Comparison of ENCODE assay signal across 12 cellular contexts in the genomic region with DNA sequence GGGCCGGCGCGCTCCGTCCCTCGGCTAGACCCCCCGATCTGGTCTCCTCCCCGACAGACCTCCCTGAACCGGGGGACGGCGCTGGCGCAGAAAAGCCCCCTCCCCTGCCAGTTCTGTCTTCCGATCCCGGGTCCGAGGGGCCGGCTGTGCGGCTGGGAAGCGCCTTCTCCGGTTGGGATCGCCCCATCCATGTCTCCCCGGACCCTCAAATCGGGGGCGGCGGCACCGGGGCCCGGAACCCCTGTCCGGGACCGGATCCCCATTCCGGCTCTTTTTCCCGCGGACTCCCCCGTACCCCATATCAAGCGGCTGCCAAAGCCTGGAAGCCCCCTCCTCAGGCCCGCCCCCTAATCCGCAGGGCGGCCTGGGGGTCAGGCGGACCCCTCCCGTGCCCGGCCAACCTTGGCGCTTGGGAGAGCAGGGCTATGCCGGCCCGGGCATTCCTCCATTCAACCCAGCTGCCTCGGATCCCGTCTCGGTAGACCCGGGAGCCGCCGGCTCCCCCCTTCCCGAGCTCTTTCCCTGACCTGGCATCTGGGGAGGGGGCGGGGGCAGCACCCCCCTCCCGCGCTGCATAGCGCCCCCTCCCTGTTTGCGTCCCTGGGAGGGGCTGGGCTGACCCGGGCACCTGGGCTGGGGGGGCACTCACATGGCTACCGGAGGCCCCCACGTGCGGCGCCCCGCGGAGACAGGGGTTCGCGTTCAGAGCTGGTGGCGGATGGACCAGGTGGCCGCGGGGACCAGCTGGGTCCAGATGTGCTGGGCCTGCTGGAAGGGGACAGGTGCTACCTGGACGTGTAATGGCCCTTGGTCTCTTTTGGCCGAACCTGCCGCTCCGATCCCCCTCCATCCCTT. TPM values are rescaled to one million over a fixed set of nuclear protein-coding genes. Genes with fewer than 3 reads are reported as not detected.
A peak's percentile ranks its signal among the peaks of the same experiment; 100 is the strongest.
DNase-seq lines count a peak whose midpoint lies in the region; ATAC-seq and TF ChIP-seq lines count a peak whose summit lies in the region.
"Had no signal": no experiment of that assay in that cellular context is flagged by ENCODE, and none has a peak within 500 bp of the region (broad histone marks: within the 10 kb centered on the region; RNA-seq: fewer than 3 reads in every experiment).

No MANE protein-coding gene starts in this region.

- H3K36me3 ChIP-seq in heart left ventricle (no peaks in the 10 kb centered on the region), mammary epithelial cell (ENCODE audit: insufficient read depth, low read length) (no peaks in the 10 kb centered on the region), mesodermal cell (ENCODE audit: control insufficient read depth, insufficient read depth, low read length) (no peaks in the 10 kb centered on the region), upper lobe of right lung (no peaks in the 10 kb centered on the region)
- H3K36me3 ChIP-seq in CD8-positive, alpha-beta memory T cell (ENCODE audit: insufficient read depth, low read length), result no peaks in the 10 kb centered on the region

- H3K9me3 ChIP-seq in heart left ventricle (no peaks in the 10 kb centered on the region), mammary epithelial cell (replicated peaks; ENCODE audit: insufficient read depth, low read length) (no peaks in the 10 kb centered on the region), mesodermal cell (ENCODE audit: control insufficient read depth, low read length) (no peaks in the 10 kb centered on the region), upper lobe of right lung (no peaks in the 10 kb centered on the region)
- no peaks in the 10 kb centered on the region for H3K9me3 ChIP-seq in CD8-positive, alpha-beta memory T cell (ENCODE audit: low read length)

- H3K4me1 ChIP-seq in heart left ventricle (peaks cover 0 to 18% (median 7%) of the 10 kb centered on the region in 12 donors), mammary epithelial cell (ENCODE audit: insufficient read depth, low read length) (peaks cover 4% of the 10 kb centered on the region), mesodermal cell (ENCODE audit: control insufficient read depth, insufficient read depth, low read length, poor library complexity, severe bottlenecking) (peaks cover 5% of the 10 kb centered on the region), upper lobe of right lung (peaks cover 6% of the 10 kb centered on the region)
- H3K4me1 ChIP-seq in CD8-positive, alpha-beta memory T cell (ENCODE audit: insufficient read depth, low read length), result peaks cover 5% of the 10 kb centered on the region

- H3K79me2 ChIP-seq in mammary epithelial cell (ENCODE audit: insufficient read depth, low read length), result no peaks in the 10 kb centered on the region

- TF ChIP-seq CTCF in heart left ventricle (IDR thresholded peaks at IDR 0.05) (no peak), mammary epithelial cell (conservative IDR thresholded peaks at IDR 0.05 in 1 of 2, IDR thresholded peaks at IDR 0.05 in 1 of 2; ENCODE audit: extremely low read depth in 1 of 2, insufficient read depth in 1 of 2, low read depth in 1 of 2, low read length in 2 of 2) (no peak), upper lobe of right lung (IDR thresholded peaks at IDR 0.05) (no peak)

- no peaks in the 10 kb centered on the region for H3K9me3 Mint-ChIP-seq in CD8-positive, alpha-beta memory T cell

- no peak for DNase-seq in heart left ventricle
- no peak for DNase-seq in Right ventricle myocardium superior
- no peak for DNase-seq in mammary epithelial cell
- peak; percentile 60 for DNase-seq in upper lobe of right lung
- no peak for DNase-seq in NCI-H1105 (lab: John Stamatoyannopoulos, UW)
- no peak for DNase-seq in CD8-positive, alpha-beta memory T cell
- DNase-seq: activated CD4-positive, CD25-positive, alpha-beta regulatory T cell treated with anti-CD3 and anti-CD28 coated beads, Interleukin-2, amount 50 U/mL, for 72 hours; CD4-positive, CD25-positive, alpha-beta regulatory T cell; NCI-H1694 treated with DMSO at 0.1 percent for 48 hours; stimulated activated CD4-positive, alpha-beta T cell treated with anti-CD3 and anti-CD28 coated beads, Interleukin-12 subunit alpha, Interleukin-12 subunit beta, amount 100 ng/mL, for 4 hours had no signal

- 1 to 2% (median 2%) methylated on average over 23 to 69 of the region's 69 CpGs for WGBS in heart left ventricle, 4 donors
- WGBS in mammary epithelial cell (ENCODE audit: low coverage, missing lambda C conversion rate), result 0% methylated on average over 2 of the region's 69 CpGs
- WGBS in mesodermal cell (ENCODE audit: insufficient coverage in 2 of 2), 2 experiments, result 1 to 2% methylated on average over 45 to 51 of the region's 69 CpGs

- peaks cover 47 to 71% of the 10 kb centered on the region in 2 donors for H3K27me3 Mint-ChIP-seq in CD8-positive, alpha-beta memory T cell

- intact Hi-C loops in heart left ventricle (cut with DNase I), result no loop called here
- intact Hi-C loops in Right ventricle myocardium superior (cut with DNase I), result no loop called here
- intact Hi-C loops in mammary epithelial cell (cut with micrococcal nuclease), result no loop called here
- intact Hi-C loops in upper lobe of right lung (cut with DNase I), result no loop called here

- dilution Hi-C loops in mammary epithelial cell (cut with HindIII; ENCODE audit: low sequenced_read_pairs), result no loop called here

- H3K4me3 Mint-ChIP-seq in CD8-positive, alpha-beta memory T cell, result peak overlapping the region in 2 of 7 donors; percentile 32 to 47

- no TSS peak for BruUV-seq in mammary epithelial cell (replicated peaks; lab: Mats Ljungman, UMichigan)

- POLR2A ChIA-PET in CD8-positive, alpha-beta memory T cell (lab: Charles Lee), result no interaction called here

- H2AFZ ChIP-seq in mammary epithelial cell (ENCODE audit: low read depth, low read length), result no peak overlapping the region

- H3K27me3 ChIP-seq in heart left ventricle (peaks cover 33 to 92% (median 60%) of the 10 kb centered on the region in 9 donors), mammary epithelial cell (ENCODE audit: insufficient read depth, low read length) (peaks cover 20% of the 10 kb centered on the region), upper lobe of right lung (peaks cover 86% of the 10 kb centered on the region)
- H3K27me3 ChIP-seq in CD8-positive, alpha-beta memory T cell (ENCODE audit: insufficient read depth, low read length, poor library complexity, severe bottlenecking), result peaks cover 29% of the 10 kb centered on the region

- in situ Hi-C loops in mammary epithelial cell (cut with MboI; ENCODE audit: low sequenced_read_pairs in 2 of 2), result no loop called here

- TF ChIP-seq POLR2A in heart left ventricle (IDR thresholded peaks at IDR 0.05), result no peak

- H3K9ac ChIP-seq in mammary epithelial cell (ENCODE audit: insufficient read depth, low read length), result no peak overlapping the region

- H4K20me1 ChIP-seq in mammary epithelial cell (ENCODE audit: insufficient read depth, low read length), result no peaks in the 10 kb centered on the region

- CTCF ChIA-PET in mammary epithelial cell (lab: Charles Lee; ENCODE audit: low non-redundant PET), result no interaction called here
- CTCF ChIA-PET in CD8-positive, alpha-beta memory T cell (lab: Charles Lee), result interaction anchor here (0.6 kb wide), 2 partner anchors 11 to 811 kb away, joined by 3 to 4 read pairs; no protein-coding TSS in a partner anchor

- H3K27ac Mint-ChIP-seq in CD8-positive, alpha-beta memory T cell, result no peak overlapping the region
- H3K27ac Mint-ChIP-seq: CD4-positive, CD25-positive, alpha-beta regulatory T cell had no signal

- H3K4me1 Mint-ChIP-seq in CD8-positive, alpha-beta memory T cell, result peaks cover 7 to 15% (median 10%) of the 10 kb centered on the region in 3 donors

- peak overlapping the region in 9 of 12 donors; percentile 9 to 47 (median 17) for H3K4me3 ChIP-seq in heart left ventricle
- H3K4me3 ChIP-seq in mammary epithelial cell (replicated peaks in 1 of 3; ENCODE audit: insufficient read depth in 1 of 3, low read depth in 2 of 3, low read length in 3 of 3), result no peak overlapping the region
- peak overlapping the region; percentile 35 for H3K4me3 ChIP-seq in mesodermal cell (ENCODE audit: extremely low read depth, insufficient read depth, low read length, poor library complexity, severe bottlenecking)
- no peak overlapping the region for H3K4me3 ChIP-seq in upper lobe of right lung
- no peak overlapping the region for H3K4me3 ChIP-seq in CD8-positive, alpha-beta memory T cell (ENCODE audit: low read length)

- no peaks in the 10 kb centered on the region for H3K36me3 Mint-ChIP-seq in CD8-positive, alpha-beta memory T cell
- H3K36me3 Mint-ChIP-seq: CD4-positive, CD25-positive, alpha-beta regulatory T cell had no signal

- ATAC-seq in heart left ventricle, result no peak
- no peak for ATAC-seq in Right ventricle myocardium superior (ENCODE audit: poor library complexity)
- ATAC-seq in upper lobe of right lung, result no peak
- ATAC-seq in HG03095 (IDR thresholded peaks at IDR 0.05; ENCODE audit: unreplicated experiment), result no peak

- peak overlapping the region; percentile 53 for H3K4me2 ChIP-seq in mammary epithelial cell (ENCODE audit: insufficient read depth, low read depth, low read length)

- H3K27ac ChIP-seq in heart left ventricle (no peak overlapping the region), mammary epithelial cell (ENCODE audit: insufficient read depth, low read depth, low read length) (no peak overlapping the region), mesodermal cell (ENCODE audit: low read depth, low read length, severe bottlenecking) (no peak overlapping the region), upper lobe of right lung (no peak overlapping the region)
- no peak overlapping the region for H3K27ac ChIP-seq in CD8-positive, alpha-beta memory T cell (ENCODE audit: low read depth, low read length)

RNA-seq across cellular contexts. Expression of a gene that starts 0.6 kb away (rescaled TPM):
- total RNA-seq in heart left ventricle (10 to 100 TPM; 25.6 to 76.7 (median 60.1) TPM), Right ventricle myocardium superior (40.9 TPM), mammary epithelial cell (10 to 100 TPM; 30.2 to 62.0 TPM), upper lobe of right lung (61.2 TPM)
- polyA plus RNA-seq in heart left ventricle (10 to 100 TPM; 42.0 to 45.5 TPM), mammary epithelial cell (23.0 TPM)
- 122 TPM for polyA minus RNA-seq in mammary epithelial cell
- 128 TPM for polyA plus RNA-seq in mesodermal cell (2013, experiment 1 of 2)
- polyA plus RNA-seq in mesodermal cell (2013, experiment 2 of 2), result 99.6 TPM
- total RNA-seq in CD8-positive, alpha-beta memory T cell, result 10 to 100 TPM; 15.5 to 19.1 TPM
- 19.3 TPM for polyA plus RNA-seq in CD8-positive, alpha-beta memory T cell

Comparison
In these comparisons a context has a peak if more than half of its experiments do, and no peak if none do; other contexts are left out.
1. H3K4me3 ChIP-seq: peak in heart left ventricle (9 of 12) and mesodermal cell (single experiment); none in mammary epithelial cell (0 of 3), upper lobe of right lung (single experiment) and CD8-positive, alpha-beta memory T cell (single experiment).